Comparison of ENCODE assay signal across 8 cellular contexts in the genomic region with DNA sequence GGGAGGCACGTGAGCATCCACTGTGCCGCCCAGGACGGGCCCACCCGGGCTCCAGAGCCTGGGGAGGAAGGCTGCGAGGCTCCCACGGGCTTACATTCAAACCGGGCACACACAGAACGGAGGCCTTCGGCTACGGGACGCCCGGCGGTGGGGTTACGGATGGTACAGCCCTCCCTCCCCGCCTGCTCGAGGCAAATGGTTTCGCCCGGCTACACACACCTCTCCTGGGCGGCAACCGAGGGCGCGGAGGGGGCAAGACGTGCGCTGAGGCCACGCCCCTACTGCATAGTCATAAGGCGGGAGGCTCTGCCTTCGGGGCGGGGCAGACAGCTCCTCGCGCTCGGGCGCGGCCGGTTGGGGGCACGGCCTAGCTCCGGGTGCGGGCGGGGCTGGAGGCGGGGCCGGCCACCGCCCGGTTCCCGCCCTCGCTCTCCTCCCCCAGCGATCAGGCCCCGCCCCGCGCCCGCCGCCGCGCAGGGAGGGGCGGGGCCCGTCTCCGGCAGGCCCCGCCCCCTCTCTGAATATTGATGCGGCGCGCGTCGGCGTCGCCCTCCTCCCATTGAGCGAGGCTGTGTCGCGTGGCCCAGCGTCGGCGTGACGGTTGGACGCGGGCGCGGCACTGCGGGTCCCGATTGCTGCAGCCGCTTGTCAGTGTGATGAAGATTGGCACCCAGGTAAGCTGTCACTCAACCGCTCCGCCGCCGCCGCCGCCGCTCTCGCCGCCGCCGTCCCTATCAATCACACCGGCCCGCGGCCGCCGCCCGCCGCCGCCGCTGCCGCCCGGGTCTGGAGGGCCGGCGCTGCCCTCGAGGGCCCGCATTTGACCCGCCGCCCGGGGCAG. TPM values are rescaled to one million over a fixed set of nuclear protein-coding genes. Genes with fewer than 3 reads are reported as not detected.
DNase-seq lines count a peak whose midpoint lies in the region; TF ChIP-seq lines count a peak whose summit lies in the region.

A gene with protein sequence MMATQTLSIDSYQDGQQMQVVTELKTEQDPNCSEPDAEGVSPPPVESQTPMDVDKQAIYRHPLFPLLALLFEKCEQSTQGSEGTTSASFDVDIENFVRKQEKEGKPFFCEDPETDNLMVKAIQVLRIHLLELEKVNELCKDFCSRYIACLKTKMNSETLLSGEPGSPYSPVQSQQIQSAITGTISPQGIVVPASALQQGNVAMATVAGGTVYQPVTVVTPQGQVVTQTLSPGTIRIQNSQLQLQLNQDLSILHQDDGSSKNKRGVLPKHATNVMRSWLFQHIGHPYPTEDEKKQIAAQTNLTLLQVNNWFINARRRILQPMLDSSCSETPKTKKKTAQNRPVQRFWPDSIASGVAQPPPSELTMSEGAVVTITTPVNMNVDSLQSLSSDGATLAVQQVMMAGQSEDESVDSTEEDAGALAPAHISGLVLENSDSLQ (plus strand): TSS at position 572 of the 841 bp plus-strand sequence. CDS start 29,820 bp downstream, outside the sequence.

- H3K27ac Mint-ChIP-seq in HFFc6, result peak within 1 kb of the TSS; percentile 95

- in situ Hi-C loops in SK-MEL-5 (cut with HindIII; ENCODE audit: low pct_unique_long_range_greater_than_20kb, low sequenced_read_pairs), result no loop called here

- TF ChIP-seq CTCF in GM06990 (IDR thresholded peaks at IDR 0.05; ENCODE audit: insufficient read depth, low read length, poor library complexity, severe bottlenecking) (no peak), HFFc6 (IDR thresholded peaks at IDR 0.05) (no peak; the same call in 1 of the 2 replicates)

- H3K9me3 ChIP-seq in neuron (ENCODE audit: low read length), result peaks cover 5% of the 10 kb centered on the region

- DNase-seq in GM06990 (ENCODE audit: extremely low read depth, insufficient read length) (peak; percentile 99), HFFc6 (peak; percentile 98), NAMALWA (ENCODE audit: low spot score) (peak; percentile 99), SK-MEL-5 (ENCODE audit: low read depth, low spot score) (peak; percentile 96), foreskin melanocyte (peak; percentile 94), stromal cell of bone marrow (ENCODE audit: low read depth) (peak; percentile 95)
- DNase-seq in activated naive CD4-positive, alpha-beta T cell treated with Interleukin-2 at 50 U/mL for 16 hours, result peak; percentile 99

- H3K9me3 Mint-ChIP-seq in HFFc6, result no peaks in the 10 kb centered on the region

- peaks cover 21% of the 10 kb centered on the region for H3K36me3 Mint-ChIP-seq in HFFc6 (ENCODE audit: low read depth)

- no peaks in the 10 kb centered on the region for H3K27me3 ChIP-seq in GM06990 (replicated peaks; ENCODE audit: control insufficient read depth, insufficient read depth, low read length)
- no peaks in the 10 kb centered on the region for H3K27me3 ChIP-seq in neuron (ENCODE audit: insufficient read depth, low read length)

- H3K4me1 ChIP-seq in neuron (ENCODE audit: insufficient read depth, low read length), result peaks cover 16% of the 10 kb centered on the region

- peak within 1 kb of the TSS; percentile 92 for H3K4me3 Mint-ChIP-seq in HFFc6

- peak within 1 kb of the TSS; percentile 89 for H3K4me3 ChIP-seq in GM06990 (replicated peaks; ENCODE audit: low read depth, low read length)
- H3K4me3 ChIP-seq in neuron (ENCODE audit: low read length), result peak within 1 kb of the TSS; percentile 96

- H3K4me1 Mint-ChIP-seq in HFFc6 (ENCODE audit: low read depth), result peaks cover 16% of the 10 kb centered on the region

- H3K36me3 ChIP-seq in GM06990 (ENCODE audit: control insufficient read depth, insufficient read depth, low read length) (no peaks in the 10 kb centered on the region), neuron (ENCODE audit: insufficient read depth, low read length) (peaks cover 7% of the 10 kb centered on the region)

- H3K27me3 Mint-ChIP-seq in HFFc6 (ENCODE audit: insufficient read depth), result peaks cover 2% of the 10 kb centered on the region

- peak within 1 kb of the TSS; percentile 77 for H2AFZ ChIP-seq in neuron (ENCODE audit: low read depth, low read length)

RNA-seq across cellular contexts. Expression of the gene that starts here (rescaled TPM):
- 10 to 100 TPM; 16.6 to 22.5 (median 19.2) TPM for total RNA-seq in HFFc6 (2021; fragmentation: NEBNext Ultra II Directional; extraction: Animal tissue kit (Norgen Biotek cat#: 25700))
- 18.5 and 21.2 TPM in 2 replicates for total RNA-seq in SK-MEL-5 (2014; rRNA removed; shearing (Covaris generic))
- 30.2 and 41.3 TPM in 2 replicates for polyA plus RNA-seq in SK-MEL-5 (2015; cell fraction: cytosol; rRNA removed)
- polyA plus RNA-seq in SK-MEL-5 (2015; cell fraction: nucleus; rRNA removed), result 12.6 and 22.3 TPM in 2 replicates

Comparison
In these comparisons a context has a peak if more than half of its experiments do, and no peak if none do; other contexts are left out.
1. Peak in every context shown above with its lines: DNase-seq and H3K4me3 ChIP-seq.